20 cellular contexts compared by ENCODE assay signal in the genomic region with DNA sequence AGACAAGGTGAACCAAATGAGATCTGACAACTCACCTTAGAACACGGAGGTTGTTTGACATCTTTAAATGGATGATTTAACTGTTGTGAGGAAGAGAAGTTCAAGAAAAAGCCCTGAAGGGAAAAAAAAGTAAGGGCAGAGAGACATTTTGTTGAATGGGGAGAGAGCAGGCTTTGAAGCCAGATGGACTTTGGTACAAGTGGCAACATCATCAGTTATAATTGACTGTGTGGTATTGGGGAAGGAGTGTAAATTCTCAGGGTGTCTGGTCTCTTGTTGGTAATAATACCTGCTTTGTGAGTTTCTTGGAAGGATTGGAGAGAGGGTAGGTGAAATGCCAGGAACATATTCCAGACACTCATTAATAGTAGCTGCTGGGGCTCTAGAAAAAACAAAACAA. TPM values are rescaled to one million over a fixed set of nuclear protein-coding genes. Genes with fewer than 3 reads are reported as not detected.
DNase-seq lines count a peak whose midpoint lies in the region; ATAC-seq, FAIRE-seq and TF ChIP-seq lines count a peak whose summit lies in the region.
"Had no signal": no experiment of that assay in that cellular context is flagged by ENCODE, and none has a peak within 500 bp of the region (broad histone marks: within the 10 kb centered on the region; RNA-seq: fewer than 3 reads in every experiment).

No MANE protein-coding gene starts in this region.

- no peaks in the 10 kb centered on the region for H3K36me3 ChIP-seq in liver (ENCODE audit: control insufficient read depth in 4 of 4, insufficient read depth in 3 of 4, low read depth in 1 of 4, low read length in 3 of 4)
- H3K36me3 ChIP-seq in HepG2 (replicated peaks in 1 of 2; ENCODE audit: control insufficient read depth in 1 of 2, insufficient read depth in 2 of 2, low read length in 2 of 2) = no peaks in the 10 kb centered on the region

- H4K20me1 ChIP-seq in HepG2 (ENCODE audit: insufficient read depth, low read length) = no peaks in the 10 kb centered on the region
- H4K20me1 ChIP-seq: BLaER1 had no signal

- intact Hi-C loops in HepG2 (cut with micrococcal nuclease; ENCODE audit: unreplicated experiment) = no loop called here
- intact Hi-C loops in MCF 10A (cut with micrococcal nuclease) = no loop called here

- H3K27me3 Mint-ChIP-seq in WTC11 (ENCODE audit: low read depth) (no peaks in the 10 kb centered on the region), mesothelial cell of epicardium (ENCODE audit: low read depth) (no peaks in the 10 kb centered on the region), MCF 10A (ENCODE audit: insufficient read depth, unreplicated experiment) (no peaks in the 10 kb centered on the region)
- H3K27me3 Mint-ChIP-seq: CD4-positive, alpha-beta memory T cell had no signal

- POLR2A ChIA-PET in HepG2 (lab: Yijun Ruan, JAX) = no interaction called here
- POLR2A ChIA-PET in WTC11 (lab: Charles Lee) = no interaction called here
- POLR2A ChIA-PET in MCF 10A (lab: Yijun Ruan, JAX) = no interaction called here

- no TSS peak for BruUV-seq in HepG2 (replicated peaks; lab: Mats Ljungman, UMichigan)
- no TSS peak for BruUV-seq in MCF 10A (replicated peaks; lab: Mats Ljungman, UMichigan)

- 81% methylated on average over 1 of the region's 1 CpG for WGBS in liver
- WGBS in HepG2 (ENCODE audit: low lambda C conversion rate) = 5% methylated on average over 1 of the region's 1 CpG

- H3K36me3 Mint-ChIP-seq in WTC11 (no peaks in the 10 kb centered on the region), mesothelial cell of epicardium (no peaks in the 10 kb centered on the region), MCF 10A (ENCODE audit: insufficient read depth, unreplicated experiment) (peaks cover 5% of the 10 kb centered on the region)
- H3K36me3 Mint-ChIP-seq: CD4-positive, alpha-beta memory T cell had no signal

- H3K4me1 Mint-ChIP-seq in WTC11 (no peaks in the 10 kb centered on the region), mesothelial cell of epicardium (peaks cover 50% of the 10 kb centered on the region), MCF 10A (ENCODE audit: insufficient read depth, unreplicated experiment) (no peaks in the 10 kb centered on the region)
- H3K4me1 Mint-ChIP-seq: CD4-positive, alpha-beta memory T cell; H9 had no signal

- H3K27ac ChIP-seq in liver (ENCODE audit: low read depth in 1 of 2, low read length in 2 of 2) = no peak overlapping the region
- H3K27ac ChIP-seq in HepG2 (ENCODE audit: extremely low read length, insufficient read depth, low read length) = no peak overlapping the region
- H3K27ac ChIP-seq: BLaER1 had no signal

- TF ChIP-seq RAD21 in liver (IDR thresholded peaks at IDR 0.05) = no peak
- TF ChIP-seq RAD21 in HepG2 (CRISPR knock-in tag; IDR thresholded peaks at IDR 0.05) = no peak

- TF ChIP-seq CTCF in liver (IDR thresholded peaks at IDR 0.05; ENCODE audit: low read depth, low read length, missing input control) = no peak
- TF ChIP-seq CTCF in HepG2 (CRISPR knock-in tag; IDR thresholded peaks at IDR 0.05) = no peak
- no peak for TF ChIP-seq CTCF in WTC11 (IDR thresholded peaks at IDR 0.05)
- no peak for TF ChIP-seq CTCF in mesothelial cell of epicardium (IDR thresholded peaks at IDR 0.05; ENCODE audit: unreplicated experiment)
- no peak for TF ChIP-seq CTCF in MCF 10A (IDR thresholded peaks at IDR 0.05; ENCODE audit: unreplicated experiment)

- no peak for TF ChIP-seq EP300 in HepG2 (IDR thresholded peaks at IDR 0.05; ENCODE audit: low read depth in 2 of 2, low read length in 2 of 2)
- no peak for TF ChIP-seq EP300 in HepG2 (CRISPR knock-in tag; IDR thresholded peaks at IDR 0.05; ENCODE audit: borderline replicate concordance)

- no peak overlapping the region for H3K9ac ChIP-seq in liver (ENCODE audit: low read depth in 1 of 2, low read length in 2 of 2)
- H3K9ac ChIP-seq in HepG2 (ENCODE audit: insufficient read depth, low read depth, low read length) = no peak overlapping the region
- H3K9ac ChIP-seq: BLaER1 had no signal

- H3K9me3 Mint-ChIP-seq in WTC11 = no peaks in the 10 kb centered on the region
- H3K9me3 Mint-ChIP-seq in mesothelial cell of epicardium = no peaks in the 10 kb centered on the region
- no peaks in the 10 kb centered on the region for H3K9me3 Mint-ChIP-seq in MCF 10A (ENCODE audit: unreplicated experiment)
- H3K9me3 Mint-ChIP-seq: CD14-positive monocyte; CD4-positive, alpha-beta memory T cell; H9 had no signal

- in situ Hi-C loops in HepG2 (cut with HindIII; ENCODE audit: extremely low pct_ligation_motif_present, low pct_unique_long_range_greater_than_20kb) = no loop called here

- no peaks in the 10 kb centered on the region for H3K79me2 ChIP-seq in HepG2 (ENCODE audit: insufficient read depth, low read length)

- CTCF ChIA-PET in HepG2 (lab: Yijun Ruan, JAX; ENCODE audit: low intra/inter-chr PET ratio, low total read pairs) (no interaction called here), WTC11 (lab: Charles Lee) (no interaction called here), MCF 10A (lab: Yijun Ruan, JAX) (interaction anchor here (0.8 to 1.6 kb wide), 3 partner anchors 9 to 120 kb away, joined by 3 to 6 read pairs (median 3); no protein-coding TSS in a partner anchor)

- ATAC-seq in HepG2 (no peak), WTC11 (no peak), GM19463 (IDR thresholded peaks at IDR 0.05; ENCODE audit: unreplicated experiment) (no peak)

- H3K4me1 ChIP-seq in liver (ENCODE audit: control insufficient read depth in 4 of 4, insufficient read depth in 4 of 4, low read length in 3 of 4) = no peaks in the 10 kb centered on the region
- H3K4me1 ChIP-seq in HepG2 (ENCODE audit: insufficient read depth, low read length) = no peaks in the 10 kb centered on the region

- H3K27me3 ChIP-seq in liver (ENCODE audit: control insufficient read depth in 4 of 4, insufficient read depth in 4 of 4, low read length in 3 of 4) (no peaks in the 10 kb centered on the region), HepG2 (ENCODE audit: control insufficient read depth in 1 of 2, insufficient read depth in 2 of 2, low read length in 2 of 2) (no peaks in the 10 kb centered on the region)
- H3K27me3 ChIP-seq: BLaER1 had no signal

- H3K9me3 ChIP-seq in liver (ENCODE audit: control insufficient read depth in 4 of 4, low read length in 3 of 4) = no peaks in the 10 kb centered on the region
- no peaks in the 10 kb centered on the region for H3K9me3 ChIP-seq in HepG2 (ENCODE audit: low read length)
- H3K9me3 ChIP-seq: BLaER1 had no signal

- H3K4me3 Mint-ChIP-seq in WTC11 (no peak overlapping the region), mesothelial cell of epicardium (no peak overlapping the region), MCF 10A (ENCODE audit: unreplicated experiment) (no peak overlapping the region)
- H3K4me3 Mint-ChIP-seq: CD14-positive monocyte; CD4-positive, alpha-beta memory T cell; H9 had no signal

- FAIRE-seq in HepG2 (lab: Jason Lieb, UNC) = no peak
- FAIRE-seq: GM12892, GM18507, H1 had no signal

- H3K27ac Mint-ChIP-seq in WTC11 = peak overlapping the region; percentile 25; the same call in 1 of the 2 replicates
- peak overlapping the region; percentile 24 for H3K27ac Mint-ChIP-seq in mesothelial cell of epicardium
- no peak overlapping the region for H3K27ac Mint-ChIP-seq in MCF 10A (ENCODE audit: low read depth, unreplicated experiment)
- H3K27ac Mint-ChIP-seq: CD4-positive, alpha-beta memory T cell; H9 had no signal

- H3K4me3 ChIP-seq in liver (ENCODE audit: low read depth in 1 of 3, low read length in 3 of 3) (no peak overlapping the region), HepG2 (replicated peaks in 1 of 3; ENCODE audit: insufficient read depth in 1 of 3, low read depth in 2 of 3, low read length in 3 of 3) (no peak overlapping the region)
- H3K4me3 ChIP-seq: BLaER1 had no signal

- H2AFZ ChIP-seq in HepG2 (ENCODE audit: low read length) = no peak overlapping the region

- no peak for TF ChIP-seq POLR2A in HepG2 (IDR thresholded peaks at IDR 0.05; ENCODE audit: insufficient read depth in 1 of 2, low read depth in 2 of 2, low read length in 2 of 2)

- no peak overlapping the region for H3K4me2 ChIP-seq in HepG2 (ENCODE audit: low read depth, low read length)
- H3K4me2 ChIP-seq: BLaER1 had no signal

- DNase-seq in HepG2 (ENCODE audit: low spot score) = no peak
- no peak for DNase-seq in WTC11 (ENCODE audit: low spot score)
- DNase-seq in mesothelial cell of epicardium (ENCODE audit: low spot score in 2 of 2, unreplicated experiment in 2 of 2) = no peak
- no peak for DNase-seq in HPDE6-E6E7 (ENCODE audit: extremely low spot score)
- no peak for DNase-seq in dedifferentiated amniotic fluid mesenchymal stem cell (ENCODE audit: extremely low spot score)
- no peak for DNase-seq in MCF 10A (ENCODE audit: unreplicated experiment)
- DNase-seq: 8988T; CD4-positive, alpha-beta memory T cell; DMS153; DMS79; GDM1; H9 had no signal

RNA-seq across cellular contexts. Expression of a gene that starts 21.6 kb away (rescaled TPM):
- total RNA-seq in liver (1 to 10 TPM; 5.4 to 9.3 TPM), HepG2 (2016; rRNA removed; fragmentation: Illumina TruSeq; extraction: Trizol) (0.80 and 0.88 TPM in 2 replicates), WTC11 (2021) (3.8 to 5.4 TPM (median 4.0 TPM) in 3 replicates), mesothelial cell of epicardium (3.8 to 4.4 TPM (median 3.8 TPM) in 3 replicates), MCF 10A (2022) (37.7 and 70.8 TPM in 2 replicates)
- polyA plus RNA-seq in liver (1 to 10 TPM in 1 of 2 donors, under 1 TPM in 1; 0.71 to 1.3 TPM), HepG2 (2011; rRNA removed) (0.25 and 0.26 TPM in 2 replicates)
- total RNA-seq in HepG2 (2016; cell fraction: cytosol; rRNA removed; fragmentation: Illumina TruSeq; extraction: Trizol; ENCODE audit: low read depth) = 0.61 and 0.62 TPM in 2 replicates
- total RNA-seq in HepG2 (2016; cell fraction: insoluble cytoplasmic fraction; rRNA removed; fragmentation: Illumina TruSeq; extraction: Trizol) = 0.82 and 1.0 TPM in 2 replicates
- 1.4 and 1.7 TPM in 2 replicates for total RNA-seq in HepG2 (2016; cell fraction: membrane; rRNA removed; fragmentation: Illumina TruSeq; extraction: Trizol)
- total RNA-seq in HepG2 (2016; cell fraction: nucleus; rRNA removed; fragmentation: Illumina TruSeq; extraction: Trizol) = 0.75 and 1.8 TPM in 2 replicates
- 0.15 and 0.24 TPM in 2 replicates for polyA plus RNA-seq in HepG2 (2011; cell fraction: cytosol; rRNA removed)
- 0.10 and 0.38 TPM in 2 replicates for polyA plus RNA-seq in HepG2 (2011; cell fraction: nucleus; rRNA removed)
- 0.15 and 0.51 TPM in 2 replicates for polyA plus RNA-seq in HepG2 (2012)
- polyA plus RNA-seq in HepG2 (2016; cell fraction: cytosol; fragmentation: Illumina TruSeq; extraction: Trizol; ENCODE audit: low read depth) = 1.1 TPM in 2 replicates
- 1.0 and 1.1 TPM in 2 replicates for polyA plus RNA-seq in HepG2 (2016; cell fraction: insoluble cytoplasmic fraction; fragmentation: Illumina TruSeq; extraction: Trizol; ENCODE audit: low read depth)
- polyA plus RNA-seq in HepG2 (2016; cell fraction: membrane; fragmentation: Illumina TruSeq; extraction: Trizol; ENCODE audit: low read depth) = 1.8 and 2.0 TPM in 2 replicates
- polyA plus RNA-seq in HepG2 (2016; cell fraction: nucleus; fragmentation: Illumina TruSeq; extraction: Trizol; ENCODE audit: insufficient read depth, low read depth) = 0.83 and 1.0 TPM in 2 replicates
- 0.28 and 5.8 TPM in 2 replicates for polyA minus RNA-seq in HepG2 (2011; rRNA and poly(A)+ RNA removed; ENCODE audit: low replicate concordance)
- polyA minus RNA-seq in HepG2 (2011; cell fraction: cytosol; rRNA and poly(A)+ RNA removed) = 0.30 and 0.44 TPM in 2 replicates
- polyA minus RNA-seq in HepG2 (2011; cell fraction: nucleus; rRNA and poly(A)+ RNA removed) = 1.9 and 2.7 TPM in 2 replicates
- total RNA-seq: HT-29 had no signal
